In the genomic region with DNA sequence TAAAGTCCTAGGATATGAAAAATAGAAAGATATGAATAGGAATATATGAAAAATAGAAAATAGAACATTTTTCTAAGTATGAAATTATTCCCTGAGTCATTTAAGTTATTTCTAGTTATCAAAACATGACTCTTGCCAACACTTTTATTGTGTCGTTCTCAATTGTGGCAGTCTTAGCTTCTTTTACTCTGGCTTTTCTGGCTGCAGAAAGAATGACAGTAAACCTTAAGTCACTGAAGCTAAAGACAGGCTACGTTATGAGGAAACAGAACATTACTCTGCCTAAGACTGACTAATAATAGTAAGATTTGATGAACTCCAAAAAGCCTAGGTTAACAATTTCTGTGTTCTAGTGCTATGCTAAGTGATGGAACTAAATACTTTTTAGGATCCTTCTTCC, we compare ENCODE assay signal across 13 cellular contexts.
"Had no signal": no experiment of that assay in that cellular context is flagged by ENCODE, and none has a peak within 500 bp of the region (broad histone marks: within the 10 kb centered on the region; RNA-seq: fewer than 3 reads in every experiment).

No MANE protein-coding gene starts in this region.

- H3K27me3 Mint-ChIP-seq: natural killer cell treated with Interleukin-12 subunit alpha and Interleukin-12 subunit beta and Interleukin-15 and Interleukin-18, amount 100 ng/mL, for 72 hours; progenitor cell of endocrine pancreas had no signal

- H3K9me3 ChIP-seq: SJSA1 had no signal

- H3K36me3 ChIP-seq: SJSA1, suprapubic skin had no signal

- H3K27ac Mint-ChIP-seq: activated naive CD4-positive, alpha-beta T cell treated with anti-CD3 and anti-CD28 coated beads, Interleukin-2, amount 50 U/mL, for 72 hours; natural killer cell treated with Interleukin-12 subunit alpha and Interleukin-12 subunit beta and Interleukin-15 and Interleukin-18, amount 100 ng/mL, for 72 hours; progenitor cell of endocrine pancreas had no signal

- H3K4me3 Mint-ChIP-seq: natural killer cell treated with Interleukin-12 subunit alpha and Interleukin-12 subunit beta and Interleukin-15 and Interleukin-18, amount 100 ng/mL, for 72 hours had no signal

- H3K4me3 ChIP-seq: SJSA1, suprapubic skin had no signal

- H3K27me3 ChIP-seq: SJSA1, suprapubic skin had no signal

- H3K27ac ChIP-seq: SJSA1, suprapubic skin had no signal

- H3K4me1 ChIP-seq: SJSA1, suprapubic skin had no signal

- ATAC-seq: natural killer cell treated with Interleukin-12 subunit alpha and Interleukin-12 subunit beta and Interleukin-15 and Interleukin-18, amount 100 ng/mL, for 72 hours; right cardiac atrium had no signal

- DNase-seq: activated effector memory CD4-positive, alpha-beta T cell treated with Interleukin-2 at 50 U/mL for 16 hours; foreskin fibroblast; glutamatergic neuron; right cardiac atrium; small intestine; stimulated activated CD4-positive, alpha-beta T cell treated with anti-CD3 and anti-CD28 coated beads, Interleukin-4, amount 100 ng/mL, for 4 hours; stimulated activated CD8-positive, alpha-beta memory T cell treated with anti-CD3 and anti-CD28 coated beads, Interleukin-4, amount 100 ng/mL, for 48 hours; stimulated activated naive CD4-positive, alpha-beta T cell treated with Interleukin-2 at 50 U/mL for 16 hours had no signal
